In the genomic region with DNA sequence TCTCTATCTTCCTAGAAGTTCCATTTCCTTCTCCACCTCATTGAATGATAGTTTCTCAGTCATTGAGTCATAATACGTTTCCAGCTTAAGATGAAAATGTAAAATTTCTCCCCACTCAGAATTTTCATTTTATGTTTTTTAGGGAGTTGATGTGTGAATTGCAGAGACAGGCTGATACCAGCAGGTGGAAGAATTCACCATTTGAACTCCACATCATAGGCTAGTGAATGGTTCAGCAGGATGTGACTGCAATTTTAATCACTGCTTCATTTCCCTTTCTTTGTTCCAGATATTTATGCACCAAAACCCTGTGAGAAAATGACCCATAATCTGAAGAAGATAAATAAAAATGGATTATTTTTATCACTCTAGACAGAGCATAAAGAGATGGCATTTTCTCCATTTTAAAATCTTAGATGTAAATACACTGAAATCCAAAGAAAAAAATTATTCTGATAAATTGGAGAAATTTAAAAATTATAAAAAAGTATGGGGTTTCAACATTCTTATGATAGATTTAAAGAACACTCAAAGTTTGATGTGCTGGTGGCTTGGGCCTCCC, we compare ENCODE assay signal across 8 cellular contexts. TPM values are rescaled to one million over a fixed set of nuclear protein-coding genes. Genes with fewer than 3 reads are reported as not detected.
A peak's percentile ranks its signal among the peaks of the same experiment; 100 is the strongest.
DNase-seq lines count a peak whose midpoint lies in the region; ATAC-seq and TF ChIP-seq lines count a peak whose summit lies in the region.

No MANE protein-coding gene starts in this region.

- no peaks in the 10 kb centered on the region for H3K9me3 Mint-ChIP-seq in activated naive CD8-positive, alpha-beta T cell treated with anti-CD3 and anti-CD28 coated beads, Interleukin-2, amount 10 ng/mL, durations not matched to agents 7 days and 5 days
- H3K9me3 Mint-ChIP-seq in activated naive CD8-positive, alpha-beta T cell treated with anti-CD3 and anti-CD28 coated beads for 36 hours = no peaks in the 10 kb centered on the region

- peaks cover 4% of the 10 kb centered on the region for H3K4me1 Mint-ChIP-seq in activated naive CD8-positive, alpha-beta T cell treated with anti-CD3 and anti-CD28 coated beads, Interleukin-2, amount 10 ng/mL, durations not matched to agents 7 days and 5 days
- peaks cover 12% of the 10 kb centered on the region for H3K4me1 Mint-ChIP-seq in activated naive CD8-positive, alpha-beta T cell treated with anti-CD3 and anti-CD28 coated beads for 36 hours

- no peak overlapping the region for H3K4me3 ChIP-seq in astrocyte of the cerebellum (ENCODE audit: low read depth, low read length)

- in situ Hi-C loops in astrocyte of the cerebellum (cut with HindIII; ENCODE audit: low sequenced_read_pairs) = loop anchor here (25.0 kb wide), 1 partner anchor 257 kb away; no protein-coding TSS in a partner anchor

- TF ChIP-seq CTCF in astrocyte of the cerebellum (IDR thresholded peaks at IDR 0.05; ENCODE audit: low read depth, low read length, missing control alignments) = peak; percentile 83

- POLR2A ChIA-PET in activated naive CD8-positive, alpha-beta T cell treated with anti-CD3 and anti-CD28 coated beads, Interleukin-2, amount 10 ng/mL, durations not matched to agents 7 days and 5 days (lab: Charles Lee) = no interaction called here

- no peak overlapping the region for H3K27ac Mint-ChIP-seq in activated naive CD8-positive, alpha-beta T cell treated with anti-CD3 and anti-CD28 coated beads, Interleukin-2, amount 10 ng/mL, durations not matched to agents 7 days and 5 days
- H3K27ac Mint-ChIP-seq in activated naive CD8-positive, alpha-beta T cell treated with anti-CD3 and anti-CD28 coated beads for 36 hours = no peak overlapping the region

- DNase-seq in activated naive CD8-positive, alpha-beta T cell treated with anti-CD3 and anti-CD28 coated beads, Interleukin-2, amount 10 ng/mL, durations not matched to agents 7 days and 5 days = no peak
- DNase-seq in activated naive CD8-positive, alpha-beta T cell treated with anti-CD3 and anti-CD28 coated beads for 36 hours = no peak
- DNase-seq in NCI-H1694 (lab: John Stamatoyannopoulos, UW) = peak; percentile 66
- DNase-seq in astrocyte of the cerebellum (ENCODE audit: low read depth) = peak; percentile 57
- DNase-seq in iPS-NIHi7 (ENCODE audit: extremely low spot score) = peak; percentile 38
- no peak for DNase-seq in stimulated activated naive CD8-positive, alpha-beta T cell treated with anti-CD3 and anti-CD28 coated beads, Interleukin-15, Interleukin-2, amounts not matched to agents 100 U/mL and 50 U/mL, for 24 hours
- DNase-seq in stimulated activated CD4-positive, alpha-beta T cell treated with anti-CD3 and anti-CD28 coated beads, Interleukin-4, amount 100 ng/mL, for 4 hours = no peak

- peak; percentile 45 for ATAC-seq in activated naive CD8-positive, alpha-beta T cell treated with anti-CD3 and anti-CD28 coated beads, Interleukin-2, amount 10 ng/mL, durations not matched to agents 7 days and 5 days (ENCODE audit: low read depth)
- ATAC-seq in stimulated activated naive CD8-positive, alpha-beta T cell treated with anti-CD3 and anti-CD28 coated beads, Interleukin-15, Interleukin-2, amounts not matched to agents 100 U/mL and 50 U/mL, for 24 hours = peak; percentile 47
- ATAC-seq in HG02852 (IDR thresholded peaks at IDR 0.05; ENCODE audit: unreplicated experiment) = no peak

- H3K4me3 Mint-ChIP-seq in activated naive CD8-positive, alpha-beta T cell treated with anti-CD3 and anti-CD28 coated beads, Interleukin-2, amount 10 ng/mL, durations not matched to agents 7 days and 5 days = no peak overlapping the region
- H3K4me3 Mint-ChIP-seq in activated naive CD8-positive, alpha-beta T cell treated with anti-CD3 and anti-CD28 coated beads for 36 hours = no peak overlapping the region

- no peaks in the 10 kb centered on the region for H3K36me3 Mint-ChIP-seq in activated naive CD8-positive, alpha-beta T cell treated with anti-CD3 and anti-CD28 coated beads, Interleukin-2, amount 10 ng/mL, durations not matched to agents 7 days and 5 days
- no peaks in the 10 kb centered on the region for H3K36me3 Mint-ChIP-seq in activated naive CD8-positive, alpha-beta T cell treated with anti-CD3 and anti-CD28 coated beads for 36 hours

- H3K27me3 Mint-ChIP-seq in activated naive CD8-positive, alpha-beta T cell treated with anti-CD3 and anti-CD28 coated beads, Interleukin-2, amount 10 ng/mL, durations not matched to agents 7 days and 5 days = peaks cover 8% of the 10 kb centered on the region
- H3K27me3 Mint-ChIP-seq in activated naive CD8-positive, alpha-beta T cell treated with anti-CD3 and anti-CD28 coated beads for 36 hours = no peaks in the 10 kb centered on the region

RNA-seq across cellular contexts. Expression of a gene that starts 10.6 kb away (rescaled TPM):
- under 1 TPM; 0.51 to 0.72 TPM for total RNA-seq in activated naive CD8-positive, alpha-beta T cell treated with anti-CD3 and anti-CD28 coated beads, Interleukin-2, amount 10 ng/mL, durations not matched to agents 7 days and 5 days
- 1 to 10 TPM; 2.3 to 2.5 TPM for total RNA-seq in activated naive CD8-positive, alpha-beta T cell treated with anti-CD3 and anti-CD28 coated beads for 36 hours

Comparison
In these comparisons a context has a peak if more than half of its experiments do, and no peak if none do; other contexts are left out.
1. DNase-seq: peak in NCI-H1694 (single experiment), astrocyte of the cerebellum (single experiment) and iPS-NIHi7 (single experiment); none in activated naive CD8-positive, alpha-beta T cell treated with anti-CD3 and anti-CD28 coated beads, Interleukin-2, amount 10 ng/mL, durations not matched to agents 7 days and 5 days (single experiment), activated naive CD8-positive, alpha-beta T cell treated with anti-CD3 and anti-CD28 coated beads for 36 hours (single experiment), stimulated activated naive CD8-positive, alpha-beta T cell treated with anti-CD3 and anti-CD28 coated beads, Interleukin-15, Interleukin-2, amounts not matched to agents 100 U/mL and 50 U/mL, for 24 hours (single experiment) and stimulated activated CD4-positive, alpha-beta T cell treated with anti-CD3 and anti-CD28 coated beads, Interleukin-4, amount 100 ng/mL, for 4 hours (0 of 2).